ENCODE assay signal across 11 cellular contexts in genomic region chr3:29283297-29283681, GRCh38. TPM values are rescaled to one million over a fixed set of nuclear protein-coding genes. Genes with fewer than 3 reads are reported as not detected.
A peak's percentile ranks its signal among the peaks of the same experiment; 100 is the strongest.
DNase-seq lines count a peak whose midpoint lies in the region; ATAC-seq and TF ChIP-seq lines count a peak whose summit lies in the region.
"Had no signal": no experiment of that assay in that cellular context is flagged by ENCODE, and none has a peak within 500 bp of the region (broad histone marks: within the 10 kb centered on the region; RNA-seq: fewer than 3 reads in every experiment).

No MANE protein-coding gene starts in this region.

- H3K27me3 ChIP-seq in left ventricle myocardium inferior (ENCODE audit: low read depth) (no peaks in the 10 kb centered on the region), lower lobe of right lung (ENCODE audit: low read depth) (no peaks in the 10 kb centered on the region), uterus (no peaks in the 10 kb centered on the region)

- no peak for TF ChIP-seq CTCF in left ventricle myocardium inferior (IDR thresholded peaks at IDR 0.05; ENCODE audit: borderline replicate concordance)
- no peak for TF ChIP-seq CTCF in astrocyte of the spinal cord (IDR thresholded peaks at IDR 0.05; ENCODE audit: low read depth, low read length)
- no peak for TF ChIP-seq CTCF in lower lobe of right lung (IDR thresholded peaks at IDR 0.05)
- no peak for TF ChIP-seq CTCF in uterus (IDR thresholded peaks at IDR 0.05)
- no peak for TF ChIP-seq CTCF in GM10248 (IDR thresholded peaks at IDR 0.05; ENCODE audit: control extremely low read depth, extremely low read depth, low read depth, missing control alignments)

- no peak for DNase-seq in left ventricle myocardium inferior
- no peak for DNase-seq in cardiac septum (ENCODE audit: low spot score)
- no peak for DNase-seq in astrocyte of the spinal cord (ENCODE audit: low read depth, low spot score)
- DNase-seq in lower lobe of right lung = no peak
- DNase-seq in uterus = no peak
- DNase-seq in HuH-7.5 (ENCODE audit: low spot score) = no peak
- no peak for DNase-seq in GM10248 (ENCODE audit: extremely low spot score)
- DNase-seq in NCI-H1105 treated with DMSO at 0.1 percent for 48 hours (lab: John Stamatoyannopoulos, UW) = no peak
- DNase-seq: DND-41 had no signal

- H3K27ac ChIP-seq in left ventricle myocardium inferior (replicated peaks) (peak overlapping the region; percentile 94), lower lobe of right lung (peak overlapping the region; percentile 85), uterus (peak overlapping the region; percentile 89 to 92)
- H3K27ac ChIP-seq: neutrophil had no signal

- in situ Hi-C loops in astrocyte of the spinal cord (cut with HindIII; ENCODE audit: low sequenced_read_pairs) = no loop called here

- no peak for ATAC-seq in lower lobe of right lung
- ATAC-seq: HCT116 had no signal

- no peaks in the 10 kb centered on the region for H3K36me3 ChIP-seq in left ventricle myocardium inferior
- no peaks in the 10 kb centered on the region for H3K36me3 ChIP-seq in lower lobe of right lung
- H3K36me3 ChIP-seq in uterus = no peaks in the 10 kb centered on the region
- H3K36me3 ChIP-seq: neutrophil had no signal

- intact Hi-C loops in left ventricle myocardium inferior (cut with micrococcal nuclease) = loop anchor here (5.0 to 10.0 kb wide), 2 partner anchors 232 to 474 kb away; no protein-coding TSS in a partner anchor
- intact Hi-C loops in cardiac septum (cut with DNase I) = loop anchor here (5.0 kb wide), 3 partner anchors 99 to 359 kb away; no protein-coding TSS in a partner anchor
- intact Hi-C loops in lower lobe of right lung (cut with DNase I) = loop anchor here (10.0 kb wide), 1 partner anchor 52 kb away; no protein-coding TSS in a partner anchor
- intact Hi-C loops in uterus (cut with DNase I; ENCODE audit: low total_unique reads) = no loop called here

- CTCF ChIA-PET in GM10248 (lab: Yijun Ruan, JAX) = no interaction called here

- H3K4me1 ChIP-seq in left ventricle myocardium inferior (peaks cover 77% of the 10 kb centered on the region), lower lobe of right lung (no peaks in the 10 kb centered on the region), uterus (peaks cover 0 to 9% of the 10 kb centered on the region in 2 donors)

- TF ChIP-seq POLR2A in uterus (IDR thresholded peaks at IDR 0.05) = no peak

- H3K9me3 ChIP-seq in left ventricle myocardium inferior (replicated peaks) (no peaks in the 10 kb centered on the region), lower lobe of right lung (no peaks in the 10 kb centered on the region), uterus (no peaks in the 10 kb centered on the region)
- H3K9me3 ChIP-seq: neutrophil had no signal

- POLR2A ChIA-PET in GM10248 (lab: Yijun Ruan, JAX) = no interaction called here

- peak overlapping the region; percentile 80 for H3K4me3 ChIP-seq in left ventricle myocardium inferior
- H3K4me3 ChIP-seq in astrocyte of the spinal cord (ENCODE audit: low read depth, low read length) = peak overlapping the region; percentile 82
- peak overlapping the region; percentile 64 for H3K4me3 ChIP-seq in lower lobe of right lung
- peak overlapping the region; percentile 44 to 56 for H3K4me3 ChIP-seq in uterus

RNA-seq across cellular contexts. Expression of gene RBMS3, which starts 2.4 kb away (rescaled TPM):
- total RNA-seq in left ventricle myocardium inferior (25.3 TPM), cardiac septum (49.0 TPM), lower lobe of right lung (58.5 TPM), uterus (100 to 1,000 TPM in 1 of 4 donors, 10 to 100 TPM in 3; 45.9 to 113 (median 75.4) TPM)
